7 cellular contexts compared by ENCODE assay signal in the genomic region with DNA sequence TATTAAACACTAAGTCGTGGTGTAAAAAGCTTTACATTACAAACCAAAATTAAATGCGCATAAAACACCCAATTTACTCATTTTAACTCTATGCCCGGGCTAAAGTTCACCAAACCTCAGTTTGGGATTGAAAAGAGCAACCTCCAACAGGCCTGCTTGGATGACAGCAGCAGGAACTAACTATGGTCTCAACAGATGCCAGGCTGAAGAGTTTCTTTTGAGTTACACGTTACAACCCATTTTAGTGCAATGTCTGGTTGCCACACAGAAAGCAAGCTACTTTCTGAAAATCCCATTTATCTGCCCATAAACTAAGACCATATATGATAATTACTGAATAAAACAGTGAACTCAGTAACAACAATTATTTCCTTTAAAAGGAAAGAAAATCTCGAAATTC. TPM values are rescaled to one million over a fixed set of nuclear protein-coding genes. Genes with fewer than 3 reads are reported as not detected.
DNase-seq lines count a peak whose midpoint lies in the region; ATAC-seq and TF ChIP-seq lines count a peak whose summit lies in the region.

No MANE protein-coding gene starts in this region.

- WGBS in hepatocyte (ENCODE audit: low lambda C conversion rate, missing lambda C conversion rate), result 19% methylated on average over 5 of the region's 5 CpGs

- peak overlapping the region; percentile 97 for H2AFZ ChIP-seq in hepatocyte

- no peaks in the 10 kb centered on the region for H3K9me3 ChIP-seq in hepatocyte (ENCODE audit: low read depth)

- peak overlapping the region; percentile 86 to 92 (median 91) for H3K4me3 Mint-ChIP-seq in T-cell

- no peaks in the 10 kb centered on the region for H3K27me3 Mint-ChIP-seq in T-cell

- no peak for ATAC-seq in T-cell (replicated peaks in 1 of 4)
- no peak for ATAC-seq in GM21447 (IDR thresholded peaks at IDR 0.05; ENCODE audit: unreplicated experiment)
- ATAC-seq in HG03139 (IDR thresholded peaks at IDR 0.05; ENCODE audit: unreplicated experiment), result no peak
- ATAC-seq in GM18861 (IDR thresholded peaks at IDR 0.05; ENCODE audit: unreplicated experiment), result no peak

- no peaks in the 10 kb centered on the region for H3K27me3 ChIP-seq in HL-60 (ENCODE audit: insufficient read depth, poor library complexity, severe bottlenecking)
- H3K27me3 ChIP-seq in hepatocyte, result no peaks in the 10 kb centered on the region

- H3K79me2 ChIP-seq in hepatocyte, result peaks cover 33% of the 10 kb centered on the region

- H3K27ac Mint-ChIP-seq in T-cell, result peak overlapping the region; percentile 91 to 95

- peaks cover 26% of the 10 kb centered on the region for H3K36me3 Mint-ChIP-seq in T-cell

- DNase-seq in HL-60 (ENCODE audit: low read depth in 1 of 2, low spot score in 1 of 2), result no peak
- no peak for DNase-seq in T-cell
- DNase-seq in hepatocyte (ENCODE audit: low spot score), result peak; percentile 10

- peak overlapping the region; percentile 96 for H3K4me2 ChIP-seq in hepatocyte

- H4K20me1 ChIP-seq in hepatocyte (ENCODE audit: insufficient read depth, poor library complexity, severe bottlenecking), result no peaks in the 10 kb centered on the region

- no peaks in the 10 kb centered on the region for H3K9me2 ChIP-seq in hepatocyte (replicated peaks; ENCODE audit: insufficient read depth)

- CTCF ChIA-PET in T-cell (lab: Charles Lee), result interaction anchor here in 1 of 2 donors (0.7 to 2.2 kb wide), 8 partner anchors 10 to 72 kb away, joined by 3 to 7 read pairs (median 4); no protein-coding TSS in a partner anchor

- H3K4me1 ChIP-seq in hepatocyte (ENCODE audit: insufficient read depth), result peaks cover 13% of the 10 kb centered on the region

- peaks cover 70 to 79% (median 73%) of the 10 kb centered on the region in 3 donors for H3K4me1 Mint-ChIP-seq in T-cell

- H3K27ac ChIP-seq in HL-60 (replicated peaks) (peak overlapping the region; percentile 82), hepatocyte (no peak overlapping the region), skin epidermis (peak overlapping the region in 5 of 21 experiments; percentile 14 to 92 (median 89))

- no peak for TF ChIP-seq CTCF in HL-60 (IDR thresholded peaks at IDR 0.05; ENCODE audit: insufficient read depth, low read length)
- no peak for TF ChIP-seq CTCF in hepatocyte (IDR thresholded peaks at IDR 0.05; ENCODE audit: poor library complexity)

- no peaks in the 10 kb centered on the region for H3K36me3 ChIP-seq in hepatocyte (replicated peaks; ENCODE audit: insufficient read depth, low read depth)

- POLR2A ChIA-PET in T-cell (lab: Charles Lee), result interaction anchor here (0.5 to 2.4 kb wide), 6 partner anchors 9 to 65 kb away, joined by 3 to 9 read pairs (median 5); no protein-coding TSS in a partner anchor

- H3K4me3 ChIP-seq in HL-60 (replicated peaks; ENCODE audit: insufficient read depth, low read length) (no peak overlapping the region), hepatocyte (peak overlapping the region; percentile 99), skin epidermis (peak overlapping the region; percentile 47 to 89 (median 66))

- H3K9me3 Mint-ChIP-seq in T-cell, result no peaks in the 10 kb centered on the region

RNA-seq across cellular contexts. Expression of gene SATB1, which starts 2.2 kb away (rescaled TPM):
- total RNA-seq in T-cell (100 to 1,000 TPM; 204 to 417 (median 282) TPM), hepatocyte (26.4 and 30.7 TPM in 2 replicates)
- polyA plus RNA-seq in hepatocyte, result 5.7 and 10.0 TPM in 2 replicates
